Comparison of ENCODE assay signal across 8 cellular contexts in genomic region chr3:135966349-135966695, GRCh38. TPM values are rescaled to one million over a fixed set of nuclear protein-coding genes. Genes with fewer than 3 reads are reported as not detected.
DNase-seq lines count a peak whose midpoint lies in the region; ATAC-seq and TF ChIP-seq lines count a peak whose summit lies in the region.

No MANE protein-coding gene starts in this region.

- H3K27ac ChIP-seq in left lung (peak overlapping the region; percentile 82 to 84), thoracic aorta (peak overlapping the region; percentile 82 to 84)

- ATAC-seq in left lung (peak; percentile 10), thoracic aorta (ENCODE audit: insufficient number of reproducible peaks, low FRiP score, low read depth) (no peak)

- H3K4me1 ChIP-seq in left lung (peaks cover 8 to 22% of the 10 kb centered on the region in 2 donors), thoracic aorta (ENCODE audit: control insufficient read depth in 1 of 2, low read depth in 2 of 2) (peaks cover 7 to 37% of the 10 kb centered on the region in 2 donors)

- H3K4me3 ChIP-seq in left lung (peak overlapping the region; percentile 56 to 74), thoracic aorta (peak overlapping the region; percentile 96)

- H3K27me3 Mint-ChIP-seq in brain: no peaks in the 10 kb centered on the region

- peaks cover 50% of the 10 kb centered on the region for H3K4me1 Mint-ChIP-seq in brain

- no peak for TF ChIP-seq CTCF in brain (conservative IDR thresholded peaks at IDR 0.05)
- no peak for TF ChIP-seq CTCF in left lung (IDR thresholded peaks at IDR 0.05)
- no peak for TF ChIP-seq CTCF in thoracic aorta (IDR thresholded peaks at IDR 0.05)

- H3K9me3 Mint-ChIP-seq in brain: peaks cover 6 to 15% (median 14%) of the 10 kb centered on the region in 5 experiments

- intact Hi-C loops in left lung (cut with DNase I): no loop called here

- H3K36me3 ChIP-seq in left lung (no peaks in the 10 kb centered on the region), thoracic aorta (no peaks in the 10 kb centered on the region)

- peak overlapping the region; percentile 88 to 93 (median 90) for H3K27ac Mint-ChIP-seq in brain

- H3K27me3 ChIP-seq in left lung (peaks cover 0 to 27% of the 10 kb centered on the region in 2 donors), thoracic aorta (replicated peaks; ENCODE audit: insufficient read depth) (no peaks in the 10 kb centered on the region)

- peaks cover 22% of the 10 kb centered on the region for H3K36me3 Mint-ChIP-seq in brain

- H3K4me3 Mint-ChIP-seq in brain: peak overlapping the region; percentile 92 to 94 (median 93)

- H3K9me3 ChIP-seq in left lung (peaks cover 0 to 4% of the 10 kb centered on the region in 2 donors), thoracic aorta (peaks cover 2% of the 10 kb centered on the region)

- DNase-seq in NCI-H748 (lab: John Stamatoyannopoulos, UW; ENCODE audit: unreplicated experiment) (peak; percentile 67), NCI-H748 treated with DMSO at 0.1 percent for 48 hours (lab: John Stamatoyannopoulos, UW) (no peak), HuH-7.5 (ENCODE audit: low spot score) (peak; percentile 48), left lung (peak; percentile 47 to 80), thoracic aorta (ENCODE audit: low spot score) (no peak), foreskin melanocyte (no peak)
- DNase-seq in central memory CD4-positive, alpha-beta T cell: no peak

RNA-seq across cellular contexts. Expression of gene PPP2R3A, which starts 0.8 kb away (rescaled TPM):
- polyA plus RNA-seq in brain (ENCODE audit: insufficient read depth, low read depth, low replicate concordance): 3.6 TPM
- total RNA-seq in left lung (10 to 100 TPM in 1 of 2 donors, 1 to 10 TPM in 1; 8.1 to 11.3 TPM), thoracic aorta (10 to 100 TPM in 1 of 2 donors, 1 to 10 TPM in 1; 6.8 to 18.0 TPM)

Comparison
In these comparisons a context has a peak if more than half of its experiments do, and no peak if none do; other contexts are left out.
1. DNase-seq: peak in NCI-H748 (single experiment), HuH-7.5 (single experiment) and left lung (2 of 2); none in NCI-H748 treated with DMSO at 0.1 percent for 48 hours (single experiment), thoracic aorta (single experiment), central memory CD4-positive, alpha-beta T cell (single experiment) and foreskin melanocyte (single experiment).